In the genomic region with DNA sequence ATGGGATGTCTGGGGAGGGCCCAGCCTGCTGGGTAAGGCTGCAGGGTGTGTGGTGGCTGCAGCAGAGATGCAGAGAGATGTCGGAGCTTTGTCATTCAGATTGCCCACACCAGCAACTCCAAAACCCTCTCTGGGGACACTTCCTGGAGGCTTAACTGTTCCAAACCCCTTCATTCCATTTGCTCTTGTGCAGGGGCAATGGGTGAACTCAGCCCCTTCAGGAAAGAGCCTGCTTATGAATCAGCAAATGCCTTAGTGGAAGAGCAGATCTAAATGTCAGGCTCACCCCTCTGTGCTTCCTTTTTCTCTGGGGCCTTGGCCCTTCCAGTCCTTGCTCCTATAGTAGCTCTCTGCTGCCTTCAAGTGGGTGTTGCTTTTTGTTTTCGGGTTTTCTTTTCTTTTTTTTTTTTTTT, we compare ENCODE assay signal across 1 cellular context.
TF ChIP-seq lines count a peak whose summit lies in the region.

No MANE protein-coding gene starts in this region.

TF ChIP-seq in GM12878, 131 proteins besides CTCF, POLR2A, EP300 and RAD21 (continued from another document):
- no peak for TF ChIP-seq TBL1XR1 (IDR thresholded peaks at IDR 0.05; ENCODE audit: low read depth, low read length)
- TF ChIP-seq KAT2A (conservative IDR thresholded peaks at IDR 0.05; ENCODE audit: control insufficient read depth, low read depth, low read length): no peak
- TF ChIP-seq PKNOX1 (IDR thresholded peaks at IDR 0.05): no peak
- TF ChIP-seq TCF7 (IDR thresholded peaks at IDR 0.05; ENCODE audit: borderline replicate concordance): no peak
- TF ChIP-seq CHD2 (IDR thresholded peaks at IDR 0.05; ENCODE audit: borderline replicate concordance, low read depth, low read length): no peak
- no peak for TF ChIP-seq YY1 (IDR thresholded peaks at IDR 0.05; ENCODE audit: low read depth, low read length)
TF ChIP-seq in GM12878: peak in this region for 0.
